Comparison of ENCODE assay signal across 8 cellular contexts in the genomic region with DNA sequence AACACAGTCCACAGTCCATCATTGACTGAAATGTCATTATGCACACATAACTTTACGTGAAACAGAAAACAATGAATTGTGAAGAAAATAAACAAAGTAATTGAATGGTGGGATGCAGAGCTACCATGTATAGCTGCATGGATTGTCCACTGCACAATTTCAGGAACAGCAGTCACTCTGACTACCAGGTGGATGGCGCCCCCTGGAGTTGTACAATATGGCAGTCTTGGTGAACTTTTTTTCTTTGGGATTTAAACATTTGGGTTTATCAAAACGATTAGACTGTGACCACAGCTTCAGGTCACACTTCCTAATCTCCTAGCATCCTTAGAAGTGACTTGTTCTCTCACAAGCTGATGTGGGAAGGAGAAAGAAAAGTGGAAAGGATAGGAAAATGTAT. TPM values are rescaled to one million over a fixed set of nuclear protein-coding genes. Genes with fewer than 3 reads are reported as not detected.
DNase-seq lines count a peak whose midpoint lies in the region; ATAC-seq, FAIRE-seq and TF ChIP-seq lines count a peak whose summit lies in the region.

No MANE protein-coding gene starts in this region.

- H3K27me3 ChIP-seq in endothelial cell of umbilical vein (ENCODE audit: control insufficient read depth in 2 of 2, insufficient read depth in 2 of 2, low read length in 2 of 2) (no peaks in the 10 kb centered on the region), osteoblast (ENCODE audit: insufficient read depth, low read length) (no peaks in the 10 kb centered on the region)

- FAIRE-seq in endothelial cell of umbilical vein (lab: Jason Lieb, UNC) = peak; percentile 54

- no peak overlapping the region for H3K9ac ChIP-seq in endothelial cell of umbilical vein (replicated peaks; ENCODE audit: extremely low read depth, insufficient read depth, low read length)

- H3K4me3 ChIP-seq in endothelial cell of umbilical vein (replicated peaks in 1 of 3; ENCODE audit: insufficient read depth in 1 of 3, low read depth in 1 of 3, low read length in 3 of 3) (no peak overlapping the region), osteoblast (ENCODE audit: insufficient read depth, low read length) (no peak overlapping the region)

- H4K20me1 ChIP-seq in endothelial cell of umbilical vein (replicated peaks; ENCODE audit: control insufficient read depth, extremely low read depth, insufficient read depth, low read length) (no peaks in the 10 kb centered on the region), osteoblast (ENCODE audit: insufficient read depth, low read length) (no peaks in the 10 kb centered on the region)

- CTCF ChIA-PET in endothelial cell of umbilical vein (lab: Charles Lee) = interaction anchor here (0.9 to 5.1 kb wide), 11 partner anchors 19 to 381 kb away, joined by 3 to 89 read pairs (median 5); no protein-coding TSS in a partner anchor

- POLR2A ChIA-PET in endothelial cell of umbilical vein (lab: Charles Lee) = interaction anchor here (0.6 kb wide), 1 partner anchor 415 kb away, joined by 4 read pairs; no protein-coding TSS in a partner anchor

- BruUV-seq in endothelial cell of umbilical vein (replicated peaks; lab: Mats Ljungman, UMichigan) = no TSS peak

- no peak overlapping the region for H3K4me2 ChIP-seq in endothelial cell of umbilical vein (ENCODE audit: insufficient read depth, low read length)
- H3K4me2 ChIP-seq in osteoblast (ENCODE audit: insufficient read depth, low read length) = no peak overlapping the region

- DNase-seq in Right ventricle myocardium inferior (ENCODE audit: missing footprints) (peak; percentile 74), cardiac septum (ENCODE audit: low spot score) (no peak), RPMI7951 (ENCODE audit: low read depth) (peak; percentile 29), endothelial cell of umbilical vein (ENCODE audit: low read depth, low spot score) (peak; percentile 31), osteoblast (ENCODE audit: insufficient read length, low spot score, missing footprints) (no peak), NAMALWA (ENCODE audit: low spot score) (no peak)
- no peak for DNase-seq in central memory CD4-positive, alpha-beta T cell

- H3K36me3 ChIP-seq in endothelial cell of umbilical vein (ENCODE audit: control insufficient read depth in 2 of 2, extremely low read depth in 1 of 2, insufficient read depth in 2 of 2, low read length in 2 of 2) (no peaks in the 10 kb centered on the region), osteoblast (ENCODE audit: insufficient read depth, low read length) (no peaks in the 10 kb centered on the region)

- H2AFZ ChIP-seq in endothelial cell of umbilical vein (ENCODE audit: low read depth, low read length) (no peak overlapping the region), osteoblast (ENCODE audit: low read length) (no peak overlapping the region)

- TF ChIP-seq CTCF in endothelial cell of umbilical vein (IDR thresholded peaks at IDR 0.05; ENCODE audit: extremely low read depth in 1 of 2, insufficient read depth in 1 of 2, low read depth in 1 of 2, low read length in 2 of 2) (peak; percentile 41 to 46), osteoblast (IDR thresholded peaks at IDR 0.05; ENCODE audit: extremely low read depth, low read depth, low read length) (peak; percentile 49)

- no peaks in the 10 kb centered on the region for H3K9me1 ChIP-seq in endothelial cell of umbilical vein (replicated peaks; ENCODE audit: control insufficient read depth, extremely low read depth, insufficient read depth, low read length)

- dilution Hi-C loops in endothelial cell of umbilical vein (cut with MboI; ENCODE audit: extremely low pct_ligation_motif_present, low sequenced_read_pairs) = no loop called here

- H3K4me1 ChIP-seq in endothelial cell of umbilical vein (ENCODE audit: control insufficient read depth, extremely low read depth, insufficient read depth, low read length) (peaks cover 16% of the 10 kb centered on the region), osteoblast (ENCODE audit: insufficient read depth, low read length) (peaks cover 8% of the 10 kb centered on the region)

- H3K9me3 ChIP-seq in endothelial cell of umbilical vein (replicated peaks; ENCODE audit: control insufficient read depth, insufficient read depth, low read length) = no peaks in the 10 kb centered on the region
- no peaks in the 10 kb centered on the region for H3K9me3 ChIP-seq in osteoblast (ENCODE audit: low read depth, low read length)

- intact Hi-C loops in Right ventricle myocardium inferior (cut with DNase I) (loop anchor here (2.0 kb wide), 1 partner anchor 49 kb away; no protein-coding TSS in a partner anchor), cardiac septum (cut with DNase I) (loop anchor here (2.0 to 5.0 kb wide), 2 partner anchors 47 to 373 kb away; no protein-coding TSS in a partner anchor), endothelial cell of umbilical vein (cut with micrococcal nuclease) (loop anchor here (1.0 to 2.0 kb wide), 4 partner anchors 48 to 378 kb away; a partner anchor contains a TSS)

- no peak for TF ChIP-seq POLR2A in endothelial cell of umbilical vein (IDR thresholded peaks at IDR 0.05; ENCODE audit: low read depth, low read length)

- no peaks in the 10 kb centered on the region for H3K79me2 ChIP-seq in endothelial cell of umbilical vein (ENCODE audit: control insufficient read depth, insufficient read depth, low read length)
- no peaks in the 10 kb centered on the region for H3K79me2 ChIP-seq in osteoblast (ENCODE audit: insufficient read depth, low read length)

- H3K27ac ChIP-seq in endothelial cell of umbilical vein (ENCODE audit: insufficient read depth, low read depth, low read length) (no peak overlapping the region), osteoblast (ENCODE audit: low read depth, low read length) (no peak overlapping the region)

- ATAC-seq in Right ventricle myocardium inferior = no peak
- ATAC-seq in HG02759 (IDR thresholded peaks at IDR 0.05; ENCODE audit: unreplicated experiment) = no peak

TF ChIP-seq in endothelial cell of umbilical vein, 7 proteins besides CTCF, POLR2A, EP300 and RAD21:
- no peak for TF ChIP-seq MYC (IDR thresholded peaks at IDR 0.05; ENCODE audit: low read depth, low read length)
- no peak for TF ChIP-seq JUN (IDR thresholded peaks at IDR 0.05; ENCODE audit: borderline replicate concordance, insufficient read depth, insufficient read length, low read depth)
- TF ChIP-seq EZH2 (IDR thresholded peaks at IDR 0.05; ENCODE audit: borderline replicate concordance, low read depth, low read length, severe bottlenecking) = no peak
- TF ChIP-seq, protein P1, sequence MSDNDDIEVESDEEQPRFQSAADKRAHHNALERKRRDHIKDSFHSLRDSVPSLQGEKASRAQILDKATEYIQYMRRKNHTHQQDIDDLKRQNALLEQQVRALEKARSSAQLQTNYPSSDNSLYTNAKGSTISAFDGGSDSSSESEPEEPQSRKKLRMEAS (IDR thresholded peaks at IDR 0.05; ENCODE audit: insufficient read depth, insufficient read length) = no peak
- TF ChIP-seq FOS (IDR thresholded peaks at IDR 0.05; ENCODE audit: borderline replicate concordance, insufficient read depth, low read length) = no peak
- TF ChIP-seq GATA2 (IDR thresholded peaks at IDR 0.05; ENCODE audit: insufficient read depth, insufficient read length, low read depth, low read length) = no peak
- no peak for TF ChIP-seq POLR2AphosphoS5 (IDR thresholded peaks at IDR 0.05; ENCODE audit: insufficient read depth, low read depth, low read length)

RNA-seq across cellular contexts. Expression of a gene that starts 48.9 kb away (rescaled TPM):
- total RNA-seq in Right ventricle myocardium inferior (46.5 TPM), cardiac septum (57.3 TPM), endothelial cell of umbilical vein (127 and 133 TPM in 2 replicates), osteoblast (82.2 and 86.5 TPM in 2 replicates)
- total RNA-seq in RPMI7951 (2014; rRNA removed; shearing (Covaris generic)) = 120 and 157 TPM in 2 replicates
- polyA plus RNA-seq in endothelial cell of umbilical vein = 72.1 and 77.3 TPM in 2 replicates
- polyA plus RNA-seq in endothelial cell of umbilical vein (2011; cell fraction: cytosol; rRNA removed) = 47.3 and 53.3 TPM in 2 replicates
- polyA plus RNA-seq in endothelial cell of umbilical vein (2011; cell fraction: nucleus; rRNA removed) = 107 and 112 TPM in 2 replicates
- 46.0 and 55.5 TPM in 2 replicates for polyA plus RNA-seq in endothelial cell of umbilical vein (2012)
- 275 and 302 TPM in 2 replicates for polyA minus RNA-seq in endothelial cell of umbilical vein
- 42.0 TPM for polyA minus RNA-seq in endothelial cell of umbilical vein (2011; cell fraction: cytosol; rRNA and poly(A)+ RNA removed)
- 286 and 401 TPM in 2 replicates for polyA minus RNA-seq in endothelial cell of umbilical vein (2011; cell fraction: nucleus; rRNA and poly(A)+ RNA removed)

Comparison
In these comparisons a context has a peak if more than half of its experiments do, and no peak if none do; other contexts are left out.
1. DNase-seq: peak in Right ventricle myocardium inferior (single experiment), RPMI7951 (single experiment) and endothelial cell of umbilical vein (single experiment); none in cardiac septum (single experiment), osteoblast (single experiment), NAMALWA (single experiment) and central memory CD4-positive, alpha-beta T cell (single experiment).